Comparison of ENCODE assay signal across 21 cellular contexts in genomic region chr12:131089526-131090253, GRCh38.
DNase-seq lines count a peak whose midpoint lies in the region; ATAC-seq and TF ChIP-seq lines count a peak whose summit lies in the region.
"Had no signal": no experiment of that assay in that cellular context is flagged by ENCODE, and none has a peak within 500 bp of the region (broad histone marks: within the 10 kb centered on the region; RNA-seq: fewer than 3 reads in every experiment).

No MANE protein-coding gene starts in this region.

- H3K36me3 ChIP-seq in testis (ENCODE audit: low read depth, missing control alignments): no peaks in the 10 kb centered on the region
- H3K36me3 ChIP-seq: adrenal gland, SJSA1 had no signal

- TF ChIP-seq POLR2A in testis (IDR thresholded peaks at IDR 0.05): no peak

- H3K4me3 Mint-ChIP-seq in activated CD4-positive, alpha-beta memory T cell treated with anti-CD3 and anti-CD28 coated beads for 36 hours: no peak overlapping the region
- no peak overlapping the region for H3K4me3 Mint-ChIP-seq in activated CD4-positive, alpha-beta memory T cell treated with anti-CD3 and anti-CD28 coated beads, Interleukin-2, amount 10 ng/mL, durations not matched to agents 7 days and 5 days
- H3K4me3 Mint-ChIP-seq: natural killer cell treated with Interleukin-12 subunit alpha and Interleukin-12 subunit beta and Interleukin-15 and Interleukin-18, amount 100 ng/mL, for 72 hours; stimulated activated effector memory CD8-positive, alpha-beta T cell treated with anti-CD3 and anti-CD28 coated beads, Interleukin-12 subunit alpha, Interleukin-12 subunit beta, amount 100 ng/mL, for 72 hours had no signal

- CTCF ChIA-PET in activated CD4-positive, alpha-beta memory T cell treated with anti-CD3 and anti-CD28 coated beads for 36 hours (lab: Charles Lee): interaction anchor here (0.9 kb wide), 1 partner anchor 15 kb away, joined by 3 read pairs; no protein-coding TSS in a partner anchor
- CTCF ChIA-PET in activated CD4-positive, alpha-beta memory T cell treated with anti-CD3 and anti-CD28 coated beads, Interleukin-2, amount 10 ng/mL, durations not matched to agents 7 days and 5 days (lab: Charles Lee): no interaction called here

- peaks cover 18% of the 10 kb centered on the region for H3K4me1 Mint-ChIP-seq in activated CD4-positive, alpha-beta memory T cell treated with anti-CD3 and anti-CD28 coated beads for 36 hours (ENCODE audit: low read depth)
- peaks cover 12% of the 10 kb centered on the region for H3K4me1 Mint-ChIP-seq in activated CD4-positive, alpha-beta memory T cell treated with anti-CD3 and anti-CD28 coated beads, Interleukin-2, amount 10 ng/mL, durations not matched to agents 7 days and 5 days

- 59 to 72% methylated on average over 8 to 11 of the region's 11 CpGs for WGBS in testis, 2 donors

- peak overlapping the region in 1 of 2 donors; percentile 14 for H3K27ac ChIP-seq in testis
- H3K27ac ChIP-seq: adrenal gland, SJSA1 had no signal

- H3K36me3 Mint-ChIP-seq in activated CD4-positive, alpha-beta memory T cell treated with anti-CD3 and anti-CD28 coated beads for 36 hours: no peaks in the 10 kb centered on the region
- H3K36me3 Mint-ChIP-seq in activated CD4-positive, alpha-beta memory T cell treated with anti-CD3 and anti-CD28 coated beads, Interleukin-2, amount 10 ng/mL, durations not matched to agents 7 days and 5 days (ENCODE audit: low read depth): no peaks in the 10 kb centered on the region
- H3K36me3 Mint-ChIP-seq: natural killer cell treated with Interleukin-12 subunit alpha and Interleukin-12 subunit beta and Interleukin-15 and Interleukin-18, amount 100 ng/mL, for 72 hours had no signal

- peak; percentile 8 for DNase-seq in activated CD4-positive, alpha-beta memory T cell treated with anti-CD3 and anti-CD28 coated beads for 36 hours
- no peak for DNase-seq in activated CD4-positive, alpha-beta memory T cell treated with anti-CD3 and anti-CD28 coated beads, Interleukin-2, amount 10 ng/mL, durations not matched to agents 7 days and 5 days
- DNase-seq in activated CD8-positive, alpha-beta memory T cell treated with anti-CD3 and anti-CD28 coated beads, Interleukin-2, amount 50 U/mL, for 48 hours: peak; percentile 49
- peak; percentile 41 for DNase-seq in left lobe of liver (ENCODE audit: low spot score)
- peak; percentile 5 for DNase-seq in testis
- DNase-seq in NCI-H2081 (lab: John Stamatoyannopoulos, UW): no peak
- no peak for DNase-seq in RKO (ENCODE audit: low spot score)
- DNase-seq: 8988T; activated CD4-positive, alpha-beta T cell treated with anti-CD3 and anti-CD28 coated beads for 4 hours; activated gamma-delta T cell treated with Interleukin-2 at 50 U/mL for 16 hours; cortex of kidney; DMS79 treated with DMSO at 0.1 percent for 48 hours; NCI-H1092 treated with DMSO at 0.1 percent for 48 hours; NCI-H2029; stimulated activated CD4-positive, alpha-beta T cell treated with anti-CD3 and anti-CD28 coated beads, Interleukin-2, amount 100 ng/mL, for 24 hours; T-helper 1 cell had no signal

- POLR2A ChIA-PET in activated CD4-positive, alpha-beta memory T cell treated with anti-CD3 and anti-CD28 coated beads for 36 hours (lab: Charles Lee): no interaction called here
- POLR2A ChIA-PET in activated CD4-positive, alpha-beta memory T cell treated with anti-CD3 and anti-CD28 coated beads, Interleukin-2, amount 10 ng/mL, durations not matched to agents 7 days and 5 days (lab: Charles Lee): no interaction called here

- no peak for ATAC-seq in left lobe of liver
- no peak for ATAC-seq in GM19023 (IDR thresholded peaks at IDR 0.05; ENCODE audit: unreplicated experiment)
- ATAC-seq: natural killer cell treated with Interleukin-12 subunit alpha and Interleukin-12 subunit beta and Interleukin-15 and Interleukin-18, amount 100 ng/mL, for 72 hours; stimulated activated effector memory CD8-positive, alpha-beta T cell treated with anti-CD3 and anti-CD28 coated beads, Interleukin-12 subunit alpha, Interleukin-12 subunit beta, amount 100 ng/mL, for 72 hours had no signal

- no peak overlapping the region for H3K27ac Mint-ChIP-seq in activated CD4-positive, alpha-beta memory T cell treated with anti-CD3 and anti-CD28 coated beads for 36 hours
- no peak overlapping the region for H3K27ac Mint-ChIP-seq in activated CD4-positive, alpha-beta memory T cell treated with anti-CD3 and anti-CD28 coated beads, Interleukin-2, amount 10 ng/mL, durations not matched to agents 7 days and 5 days
- H3K27ac Mint-ChIP-seq: natural killer cell treated with Interleukin-12 subunit alpha and Interleukin-12 subunit beta and Interleukin-15 and Interleukin-18, amount 100 ng/mL, for 72 hours; stimulated activated effector memory CD8-positive, alpha-beta T cell treated with anti-CD3 and anti-CD28 coated beads, Interleukin-12 subunit alpha, Interleukin-12 subunit beta, amount 100 ng/mL, for 72 hours had no signal

- peaks cover 9% of the 10 kb centered on the region for H3K27me3 Mint-ChIP-seq in activated CD4-positive, alpha-beta memory T cell treated with anti-CD3 and anti-CD28 coated beads for 36 hours
- no peaks in the 10 kb centered on the region for H3K27me3 Mint-ChIP-seq in activated CD4-positive, alpha-beta memory T cell treated with anti-CD3 and anti-CD28 coated beads, Interleukin-2, amount 10 ng/mL, durations not matched to agents 7 days and 5 days

- H3K4me3 ChIP-seq in testis: no peak overlapping the region
- H3K4me3 ChIP-seq: adrenal gland, SJSA1 had no signal

- no peak for TF ChIP-seq CTCF in testis (IDR thresholded peaks at IDR 0.05)

- H3K27me3 ChIP-seq in testis: no peaks in the 10 kb centered on the region
- H3K27me3 ChIP-seq: adrenal gland, SJSA1 had no signal

- H3K9me3 Mint-ChIP-seq in activated CD4-positive, alpha-beta memory T cell treated with anti-CD3 and anti-CD28 coated beads for 36 hours: no peaks in the 10 kb centered on the region
- H3K9me3 Mint-ChIP-seq in activated CD4-positive, alpha-beta memory T cell treated with anti-CD3 and anti-CD28 coated beads, Interleukin-2, amount 10 ng/mL, durations not matched to agents 7 days and 5 days: no peaks in the 10 kb centered on the region
- H3K9me3 Mint-ChIP-seq: natural killer cell treated with Interleukin-12 subunit alpha and Interleukin-12 subunit beta and Interleukin-15 and Interleukin-18, amount 100 ng/mL, for 72 hours; stimulated activated effector memory CD8-positive, alpha-beta T cell treated with anti-CD3 and anti-CD28 coated beads, Interleukin-12 subunit alpha, Interleukin-12 subunit beta, amount 100 ng/mL, for 72 hours had no signal

- H3K9me3 ChIP-seq in testis: no peaks in the 10 kb centered on the region
- H3K9me3 ChIP-seq: adrenal gland, SJSA1 had no signal

- H3K4me1 ChIP-seq in testis: peaks cover 3% of the 10 kb centered on the region
- H3K4me1 ChIP-seq: adrenal gland, SJSA1 had no signal

- intact Hi-C loops in activated CD4-positive, alpha-beta memory T cell treated with anti-CD3 and anti-CD28 coated beads for 36 hours (cut with micrococcal nuclease): no loop called here
- intact Hi-C loops in testis (cut with DNase I; ENCODE audit: low total_unique reads): no loop called here

Comparison
In these comparisons a context has a peak if more than half of its experiments do, and no peak if none do; other contexts are left out.
1. DNase-seq: peak in activated CD4-positive, alpha-beta memory T cell treated with anti-CD3 and anti-CD28 coated beads for 36 hours (single experiment), activated CD8-positive, alpha-beta memory T cell treated with anti-CD3 and anti-CD28 coated beads, Interleukin-2, amount 50 U/mL, for 48 hours (single experiment), left lobe of liver (single experiment) and testis (single experiment); none in activated CD4-positive, alpha-beta memory T cell treated with anti-CD3 and anti-CD28 coated beads, Interleukin-2, amount 10 ng/mL, durations not matched to agents 7 days and 5 days (single experiment), NCI-H2081 (0 of 2) and RKO (single experiment).